ENCODE assay signal across 8 cellular contexts in the genomic region with DNA sequence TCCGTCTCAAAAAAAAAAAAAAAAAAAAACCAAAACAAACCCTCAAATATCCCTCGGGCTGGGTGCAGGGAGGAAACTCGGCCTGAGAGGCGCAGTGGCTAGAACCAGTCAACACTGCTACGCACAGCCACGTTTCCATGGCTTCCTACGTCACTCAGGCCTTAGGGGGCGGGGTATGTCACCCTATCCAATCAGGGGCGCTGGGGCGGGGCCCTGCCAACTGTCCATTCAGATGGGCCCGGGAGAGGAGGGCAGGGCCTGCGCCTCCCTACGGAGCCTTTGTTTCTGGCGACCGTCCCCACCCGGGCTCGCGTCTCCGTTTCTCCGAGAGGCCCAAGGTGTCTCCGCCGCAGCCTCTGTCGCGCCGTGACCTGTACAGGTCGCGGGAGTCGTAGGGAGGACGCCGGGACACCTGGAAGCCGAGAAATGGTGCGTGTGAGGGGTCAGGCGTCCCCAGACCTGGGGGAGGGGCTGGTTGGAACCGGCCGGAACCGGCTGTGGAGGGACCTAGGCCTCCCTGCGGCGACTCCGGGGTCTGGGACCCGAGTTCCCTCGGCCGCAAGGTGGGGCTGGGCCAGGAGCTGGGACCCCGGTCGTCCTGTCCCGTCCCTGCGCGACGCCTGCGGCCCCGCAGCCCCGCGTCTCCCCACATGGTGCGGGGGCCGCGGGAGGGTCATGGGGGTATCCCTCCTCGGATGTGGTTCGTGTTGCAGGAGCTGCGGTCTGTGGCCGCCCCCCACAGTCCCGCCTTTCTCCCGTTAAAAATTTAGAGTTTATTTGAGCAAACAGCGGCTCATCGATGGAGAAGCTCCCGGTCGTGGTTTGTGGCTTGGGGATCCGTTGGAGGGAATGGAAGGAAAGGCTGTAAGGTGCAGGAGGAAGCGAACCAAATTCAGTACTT. TPM values are rescaled to one million over a fixed set of nuclear protein-coding genes. Genes with fewer than 3 reads are reported as not detected.
A peak's percentile ranks its signal among the peaks of the same experiment; 100 is the strongest.
DNase-seq lines count a peak whose midpoint lies in the region; ATAC-seq and TF ChIP-seq lines count a peak whose summit lies in the region.

A gene (plus strand): TSS at position 282 of the 901 bp plus-strand sequence. CDS start 145 bp downstream, at position 427.

- no peaks in the 10 kb centered on the region for H3K9me2 ChIP-seq in SK-N-SH

- no peak for TF ChIP-seq EP300 in SK-N-SH (IDR thresholded peaks at IDR 0.05; ENCODE audit: borderline replicate concordance in 1 of 2, low read depth in 1 of 2, low read length in 1 of 2)

- H3K27me3 ChIP-seq in SK-N-SH (ENCODE audit: insufficient read depth) (no peaks in the 10 kb centered on the region), osteoblast (ENCODE audit: insufficient read depth, low read length) (no peaks in the 10 kb centered on the region), thoracic aorta (replicated peaks; ENCODE audit: insufficient read depth) (no peaks in the 10 kb centered on the region)

- peaks cover 31% of the 10 kb centered on the region for H4K20me1 ChIP-seq in SK-N-SH (ENCODE audit: insufficient read depth)
- H4K20me1 ChIP-seq in osteoblast (ENCODE audit: insufficient read depth, low read length), result peaks cover 16% of the 10 kb centered on the region

- no peaks in the 10 kb centered on the region for H3F3A ChIP-seq in SK-N-SH (replicated peaks; ENCODE audit: insufficient read depth)

- TF ChIP-seq CTCF in GM10248 (IDR thresholded peaks at IDR 0.05; ENCODE audit: control extremely low read depth, extremely low read depth, low read depth, missing control alignments) (no peak), SK-N-SH (IDR thresholded peaks at IDR 0.05) (peak; percentile 11; the same call in 1 of the 2 replicates), glutamatergic neuron (IDR thresholded peaks at IDR 0.05; ENCODE audit: partially characterized antibody, unreplicated experiment) (peak; percentile 13), osteoblast (IDR thresholded peaks at IDR 0.05; ENCODE audit: extremely low read depth, low read depth, low read length) (no peak), thoracic aorta (IDR thresholded peaks at IDR 0.05) (peak; percentile 19)

- H3K4me3 Mint-ChIP-seq in activated naive CD8-positive, alpha-beta T cell, result peak within 1 kb of the TSS; percentile 93
- peak within 1 kb of the TSS; percentile 98 for H3K4me3 Mint-ChIP-seq in glutamatergic neuron (ENCODE audit: unreplicated experiment)

- H3K4me1 ChIP-seq in SK-N-SH (ENCODE audit: control insufficient read depth in 1 of 2, insufficient read depth in 2 of 2, low read depth in 1 of 2, low read length in 1 of 2), result peaks cover 0 to 5% of the 10 kb centered on the region in 2 experiments; a peak in 2 of 4 replicates
- H3K4me1 ChIP-seq in osteoblast (ENCODE audit: insufficient read depth, low read length), result peaks cover 8% of the 10 kb centered on the region
- H3K4me1 ChIP-seq in thoracic aorta (ENCODE audit: control insufficient read depth in 1 of 2, low read depth in 2 of 2), result peaks cover 7 to 16% of the 10 kb centered on the region in 2 donors

- H3K27ac ChIP-seq in SK-N-SH (ENCODE audit: low read depth in 2 of 2, low read length in 1 of 2) (peak within 1 kb of the TSS; percentile 85 to 91), osteoblast (ENCODE audit: low read depth, low read length) (peak within 1 kb of the TSS; percentile 97), thoracic aorta (peak within 1 kb of the TSS; percentile 77 to 79)

- peak within 1 kb of the TSS; percentile 70 to 96 for H3K4me3 ChIP-seq in SK-N-SH (ENCODE audit: low read depth in 2 of 2, low read length in 1 of 2)
- H3K4me3 ChIP-seq in osteoblast (ENCODE audit: insufficient read depth, low read length), result peak within 1 kb of the TSS; percentile 99
- H3K4me3 ChIP-seq in thoracic aorta, result peak within 1 kb of the TSS; percentile 93

- H3K9me3 Mint-ChIP-seq in activated naive CD8-positive, alpha-beta T cell (ENCODE audit: low read depth), result no peaks in the 10 kb centered on the region
- peaks cover 1% of the 10 kb centered on the region for H3K9me3 Mint-ChIP-seq in glutamatergic neuron (ENCODE audit: unreplicated experiment)

- H3K4me2 ChIP-seq in SK-N-SH, result peak within 1 kb of the TSS; percentile 90
- peak within 1 kb of the TSS; percentile 87 for H3K4me2 ChIP-seq in osteoblast (ENCODE audit: insufficient read depth, low read length)

- no peaks in the 10 kb centered on the region for H3K27me3 Mint-ChIP-seq in activated naive CD8-positive, alpha-beta T cell
- H3K27me3 Mint-ChIP-seq in glutamatergic neuron (ENCODE audit: unreplicated experiment), result peaks cover 1% of the 10 kb centered on the region

- peak within 1 kb of the TSS; percentile 99 for H3K9ac ChIP-seq in SK-N-SH

- CTCF ChIA-PET in GM10248 (lab: Yijun Ruan, JAX) (interaction anchor here (0.9 to 1.4 kb wide), 2 partner anchors 11 to 103 kb away, joined by 3 to 5 read pairs; no protein-coding TSS in a partner anchor), SK-N-SH (lab: Yijun Ruan, JAX) (interaction anchor here (0.8 kb wide), 1 partner anchor 69 kb away, joined by 3 read pairs; no protein-coding TSS in a partner anchor)

- H3K9me3 ChIP-seq in SK-N-SH (no peaks in the 10 kb centered on the region), osteoblast (ENCODE audit: low read depth, low read length) (no peaks in the 10 kb centered on the region), thoracic aorta (no peaks in the 10 kb centered on the region)

- H3K4me1 Mint-ChIP-seq in activated naive CD8-positive, alpha-beta T cell (ENCODE audit: low read depth), result peaks cover 35% of the 10 kb centered on the region
- peaks cover 17% of the 10 kb centered on the region for H3K4me1 Mint-ChIP-seq in glutamatergic neuron (ENCODE audit: low read depth, unreplicated experiment)

- no peak for TF ChIP-seq RAD21 in SK-N-SH (IDR thresholded peaks at IDR 0.05; ENCODE audit: low read length)

- H2AFZ ChIP-seq in SK-N-SH (ENCODE audit: low read depth) (peak within 1 kb of the TSS; percentile 92), osteoblast (ENCODE audit: low read length) (peak within 1 kb of the TSS; percentile 95)

- WGBS in SK-N-SH (ENCODE audit: low lambda C conversion rate), result 2% methylated on average over 41 of the region's 67 CpGs

- peaks cover 4% of the 10 kb centered on the region for H3K36me3 Mint-ChIP-seq in activated naive CD8-positive, alpha-beta T cell
- peaks cover 5% of the 10 kb centered on the region for H3K36me3 Mint-ChIP-seq in glutamatergic neuron (ENCODE audit: unreplicated experiment)

- H3K27ac Mint-ChIP-seq in activated naive CD8-positive, alpha-beta T cell, result peak within 1 kb of the TSS; percentile 72
- H3K27ac Mint-ChIP-seq in glutamatergic neuron (ENCODE audit: unreplicated experiment), result peak within 1 kb of the TSS; percentile 99

- ATAC-seq in HG02571 (IDR thresholded peaks at IDR 0.05; ENCODE audit: unreplicated experiment), result peak; percentile 97
- peak; percentile 96 for ATAC-seq in thoracic aorta (ENCODE audit: insufficient number of reproducible peaks, low FRiP score, low read depth)

- DNase-seq in GM10248 (ENCODE audit: extremely low spot score) (peak; percentile 98), NCI-H1048 (lab: John Stamatoyannopoulos, UW) (peak; percentile 95), SK-N-SH (peak; percentile 98), glutamatergic neuron (peak; percentile 99), osteoblast (ENCODE audit: insufficient read length, low spot score, missing footprints) (peak; percentile 99), thoracic aorta (ENCODE audit: low spot score) (peak; percentile 99)

- POLR2A ChIA-PET in GM10248 (lab: Yijun Ruan, JAX) (interaction anchor here (0.7 kb wide), 1 partner anchor 104 kb away, joined by 6 read pairs; no protein-coding TSS in a partner anchor), SK-N-SH (lab: Yijun Ruan, JAX) (interaction anchor here (0.7 to 2.2 kb wide), 6 partner anchors 37 to 438 kb away, joined by 3 to 9 read pairs (median 4); a partner anchor contains a TSS)

- peaks cover 52% of the 10 kb centered on the region for H3K79me2 ChIP-seq in SK-N-SH (ENCODE audit: insufficient read depth)
- H3K79me2 ChIP-seq in osteoblast (ENCODE audit: insufficient read depth, low read length), result peaks cover 50% of the 10 kb centered on the region

- H3K36me3 ChIP-seq in SK-N-SH (replicated peaks in 1 of 2; ENCODE audit: control insufficient read depth in 1 of 2, insufficient read depth in 2 of 2, low read length in 1 of 2), result peaks cover 0 to 30% of the 10 kb centered on the region in 2 experiments
- peaks cover 11% of the 10 kb centered on the region for H3K36me3 ChIP-seq in osteoblast (ENCODE audit: insufficient read depth, low read length)
- no peaks in the 10 kb centered on the region for H3K36me3 ChIP-seq in thoracic aorta

TF ChIP-seq in SK-N-SH, 30 proteins besides CTCF, POLR2A, EP300 and RAD21 (continues in another document):
- TF ChIP-seq, protein P1, sequence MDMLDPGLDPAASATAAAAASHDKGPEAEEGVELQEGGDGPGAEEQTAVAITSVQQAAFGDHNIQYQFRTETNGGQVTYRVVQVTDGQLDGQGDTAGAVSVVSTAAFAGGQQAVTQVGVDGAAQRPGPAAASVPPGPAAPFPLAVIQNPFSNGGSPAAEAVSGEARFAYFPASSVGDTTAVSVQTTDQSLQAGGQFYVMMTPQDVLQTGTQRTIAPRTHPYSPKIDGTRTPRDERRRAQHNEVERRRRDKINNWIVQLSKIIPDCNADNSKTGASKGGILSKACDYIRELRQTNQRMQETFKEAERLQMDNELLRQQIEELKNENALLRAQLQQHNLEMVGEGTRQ (IDR thresholded peaks at IDR 0.05; ENCODE audit: borderline replicate concordance, low read depth, low read length), result no peak
- TF ChIP-seq, protein P2, sequence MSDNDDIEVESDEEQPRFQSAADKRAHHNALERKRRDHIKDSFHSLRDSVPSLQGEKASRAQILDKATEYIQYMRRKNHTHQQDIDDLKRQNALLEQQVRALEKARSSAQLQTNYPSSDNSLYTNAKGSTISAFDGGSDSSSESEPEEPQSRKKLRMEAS (IDR thresholded peaks at IDR 0.05; ENCODE audit: low read depth), result peak; percentile 37; the same call in 1 of the 2 replicates
- TF ChIP-seq, protein P3, sequence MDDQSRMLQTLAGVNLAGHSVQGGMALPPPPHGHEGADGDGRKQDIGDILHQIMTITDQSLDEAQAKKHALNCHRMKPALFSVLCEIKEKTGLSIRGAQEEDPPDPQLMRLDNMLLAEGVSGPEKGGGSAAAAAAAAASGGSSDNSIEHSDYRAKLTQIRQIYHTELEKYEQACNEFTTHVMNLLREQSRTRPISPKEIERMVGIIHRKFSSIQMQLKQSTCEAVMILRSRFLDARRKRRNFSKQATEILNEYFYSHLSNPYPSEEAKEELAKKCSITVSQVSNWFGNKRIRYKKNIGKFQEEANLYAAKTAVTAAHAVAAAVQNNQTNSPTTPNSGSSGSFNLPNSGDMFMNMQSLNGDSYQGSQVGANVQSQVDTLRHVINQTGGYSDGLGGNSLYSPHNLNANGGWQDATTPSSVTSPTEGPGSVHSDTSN (IDR thresholded peaks at IDR 0.05), result peak; percentile 86
- TF ChIP-seq RFX5 (IDR thresholded peaks at IDR 0.05; ENCODE audit: low read length), result peak; percentile 57

RNA-seq across cellular contexts. Expression of the gene that starts here (rescaled TPM):
- 5.8 and 9.1 TPM in 2 replicates for polyA plus RNA-seq in SK-N-SH (2012; rRNA removed)
- 8.6 and 8.9 TPM in 2 replicates for polyA plus RNA-seq in SK-N-SH (2012; cell fraction: cytosol; rRNA removed)
- 5.3 and 11.5 TPM in 2 replicates for polyA plus RNA-seq in SK-N-SH (2012; cell fraction: nucleus; rRNA removed)
- 48.2 TPM for total RNA-seq in glutamatergic neuron (ENCODE audit: unreplicated experiment)
- total RNA-seq in osteoblast, result 18.9 and 20.3 TPM in 2 replicates
- total RNA-seq in thoracic aorta, result 10 to 100 TPM in 1 of 2 donors, 1 to 10 TPM in 1; 5.6 to 13.1 TPM

Comparison
In these comparisons a context has a peak if more than half of its experiments do, and no peak if none do; other contexts are left out.
1. Peak in every context shown above with its lines: DNase-seq, ATAC-seq, H3K4me3 ChIP-seq and H3K27ac ChIP-seq.
2. CTCF ChIP-seq: peak in SK-N-SH (single experiment), glutamatergic neuron (single experiment) and thoracic aorta (single experiment); none in GM10248 (single experiment) and osteoblast (single experiment).